In the genomic region with DNA sequence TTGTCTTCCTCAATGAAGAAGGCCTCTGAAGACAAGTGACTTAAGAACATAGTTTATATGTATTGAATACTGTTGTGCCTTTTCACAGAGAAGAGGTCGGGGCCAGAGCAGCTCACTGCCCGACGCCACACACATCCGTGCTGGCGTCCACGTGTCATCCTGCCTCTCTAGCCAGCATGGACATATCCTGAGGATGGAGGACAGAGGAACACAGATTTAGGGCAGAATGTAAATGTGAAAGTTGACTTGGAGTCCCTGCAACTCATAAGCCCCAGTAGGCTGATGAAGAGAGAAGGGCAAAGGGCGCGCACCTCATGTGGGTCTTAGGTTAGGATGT, we compare ENCODE assay signal across 14 cellular contexts. TPM values are rescaled to one million over a fixed set of nuclear protein-coding genes. Genes with fewer than 3 reads are reported as not detected.
DNase-seq lines count a peak whose midpoint lies in the region; ATAC-seq and TF ChIP-seq lines count a peak whose summit lies in the region.
"Had no signal": no experiment of that assay in that cellular context is flagged by ENCODE, and none has a peak within 500 bp of the region (broad histone marks: within the 10 kb centered on the region; RNA-seq: fewer than 3 reads in every experiment).

No MANE protein-coding gene starts in this region.

- DNase-seq in activated T-cell treated with anti-CD3 and anti-CD28 coated beads, Interleukin-2, amount 50 U/mL, for 4 hours, result no peak
- no peak for DNase-seq in activated T-cell treated with anti-CD3 and anti-CD28 coated beads, Interleukin-2, amount 50 U/mL, for 1 hour
- DNase-seq in glutamatergic neuron (no peak), smooth muscle cell (lab: John Stamatoyannopoulos, UW; ENCODE audit: unreplicated experiment) (no peak), RWPE1 (ENCODE audit: low spot score) (no peak)
- DNase-seq: activated effector memory CD4-positive, alpha-beta T cell treated with Interleukin-2 at 50 U/mL for 16 hours; cerebellar nuclear complex; GOT3; NCI-H2029 treated with DMSO at 0.1 percent for 48 hours; SJCRH30 had no signal

- ATAC-seq in activated T-cell treated with anti-CD3 and anti-CD28 coated beads, Interleukin-2, amount 50 U/mL, for 4 hours, result no peak
- no peak for ATAC-seq in HG03135 (IDR thresholded peaks at IDR 0.05; ENCODE audit: unreplicated experiment)
- no peak for ATAC-seq in GM19035 (IDR thresholded peaks at IDR 0.05; ENCODE audit: unreplicated experiment)

- H3K36me3 Mint-ChIP-seq in activated T-cell treated with anti-CD3 and anti-CD28 coated beads, Interleukin-2, amount 50 U/mL, for 4 hours (ENCODE audit: insufficient read depth), result no peaks in the 10 kb centered on the region
- H3K36me3 Mint-ChIP-seq in glutamatergic neuron (ENCODE audit: unreplicated experiment), result no peaks in the 10 kb centered on the region

- H3K27me3 Mint-ChIP-seq in activated T-cell treated with anti-CD3 and anti-CD28 coated beads, Interleukin-2, amount 50 U/mL, for 4 hours (ENCODE audit: low read depth), result peaks cover 14% of the 10 kb centered on the region
- peaks cover 11% of the 10 kb centered on the region for H3K27me3 Mint-ChIP-seq in glutamatergic neuron (ENCODE audit: unreplicated experiment)

- H3K4me3 Mint-ChIP-seq in activated T-cell treated with anti-CD3 and anti-CD28 coated beads, Interleukin-2, amount 50 U/mL, for 4 hours, result peak overlapping the region; percentile 83
- H3K4me3 Mint-ChIP-seq in glutamatergic neuron (ENCODE audit: unreplicated experiment), result peak overlapping the region; percentile 38

- H3K9ac ChIP-seq in OCI-LY1 (ENCODE audit: low read length) (no peak overlapping the region), smooth muscle cell (ENCODE audit: low read depth) (no peak overlapping the region)

- H4K20me1 ChIP-seq in OCI-LY1 (ENCODE audit: insufficient read depth, low read length) (no peaks in the 10 kb centered on the region), smooth muscle cell (ENCODE audit: low read depth) (peaks cover 89% of the 10 kb centered on the region)

- H3K27ac Mint-ChIP-seq in glutamatergic neuron (ENCODE audit: unreplicated experiment), result no peak overlapping the region

- H3K4me3 ChIP-seq in OCI-LY1 (ENCODE audit: low read depth, low read length, poor library complexity, severe bottlenecking) (peak overlapping the region; percentile 65), smooth muscle cell (no peak overlapping the region)

- H3K9me2 ChIP-seq in OCI-LY1 (ENCODE audit: low read depth, low read length), result no peaks in the 10 kb centered on the region

- WGBS in smooth muscle cell (ENCODE audit: low lambda C conversion rate), result 90% methylated on average over 8 of the region's 8 CpGs

- no peaks in the 10 kb centered on the region for H3K9me3 Mint-ChIP-seq in activated T-cell treated with anti-CD3 and anti-CD28 coated beads, Interleukin-2, amount 50 U/mL, for 4 hours
- H3K9me3 Mint-ChIP-seq in glutamatergic neuron (ENCODE audit: unreplicated experiment), result peaks cover 12% of the 10 kb centered on the region

- H3K4me1 ChIP-seq in OCI-LY1 (ENCODE audit: insufficient read depth, low read length, severe bottlenecking) (peaks cover 28% of the 10 kb centered on the region), smooth muscle cell (ENCODE audit: low read depth) (peaks cover 29% of the 10 kb centered on the region)

- H3K27ac ChIP-seq in OCI-LY1 (ENCODE audit: low read depth, low read length, poor library complexity, severe bottlenecking) (no peak overlapping the region), smooth muscle cell (ENCODE audit: low read depth) (no peak overlapping the region), RWPE1 (no peak overlapping the region)
- H3K27ac ChIP-seq: epithelial cell of prostate, SJCRH30 had no signal

- CTCF ChIA-PET in RWPE1 (lab: Yijun Ruan, JAX), result interaction anchor here (0.6 to 1.2 kb wide), 3 partner anchors 11 to 131 kb away, joined by 3 to 7 read pairs (median 3); no protein-coding TSS in a partner anchor

- H3K4me1 Mint-ChIP-seq in activated T-cell treated with anti-CD3 and anti-CD28 coated beads, Interleukin-2, amount 50 U/mL, for 4 hours (ENCODE audit: low read depth), result peaks cover 73% of the 10 kb centered on the region
- peaks cover 38% of the 10 kb centered on the region for H3K4me1 Mint-ChIP-seq in glutamatergic neuron (ENCODE audit: low read depth, unreplicated experiment)

- H3K27me3 ChIP-seq in OCI-LY1 (ENCODE audit: insufficient read depth, low read length) (no peaks in the 10 kb centered on the region), smooth muscle cell (ENCODE audit: low read depth) (no peaks in the 10 kb centered on the region)
- H3K27me3 ChIP-seq: SJCRH30 had no signal

- H3K36me3 ChIP-seq in OCI-LY1 (ENCODE audit: insufficient read depth, low read length), result no peaks in the 10 kb centered on the region; the same call in 1 of the 2 replicates
- no peaks in the 10 kb centered on the region for H3K36me3 ChIP-seq in smooth muscle cell (ENCODE audit: low read depth)
- H3K36me3 ChIP-seq: SJCRH30 had no signal

- H3K9me3 ChIP-seq in OCI-LY1 (ENCODE audit: low read length), result no peaks in the 10 kb centered on the region
- H3K9me3 ChIP-seq in smooth muscle cell (replicated peaks; ENCODE audit: low read depth), result no peaks in the 10 kb centered on the region
- H3K9me3 ChIP-seq: SJCRH30 had no signal

- TF ChIP-seq CTCF in OCI-LY1 (IDR thresholded peaks at IDR 0.05; ENCODE audit: low read length) (no peak), glutamatergic neuron (IDR thresholded peaks at IDR 0.05; ENCODE audit: partially characterized antibody, unreplicated experiment) (no peak), smooth muscle cell (IDR thresholded peaks at IDR 0.05; ENCODE audit: borderline replicate concordance, insufficient read depth, poor library complexity, severe bottlenecking) (no peak), RWPE1 (conservative IDR thresholded peaks at IDR 0.05; ENCODE audit: low read depth) (no peak)

- no peaks in the 10 kb centered on the region for H3F3A ChIP-seq in OCI-LY1 (ENCODE audit: insufficient read depth, low read length)
- H3F3A ChIP-seq in smooth muscle cell (ENCODE audit: low read depth), result peaks cover 12% of the 10 kb centered on the region

- H3K79me2 ChIP-seq in OCI-LY1 (ENCODE audit: insufficient read depth, low read length), result no peaks in the 10 kb centered on the region
- H3K79me2 ChIP-seq in smooth muscle cell (ENCODE audit: low read depth), result no peaks in the 10 kb centered on the region

- POLR2A ChIA-PET in RWPE1 (lab: Yijun Ruan, JAX; ENCODE audit: low non-redundant PET), result no interaction called here

- peak overlapping the region; percentile 92; the same call in 1 of the 2 replicates for H3K4me2 ChIP-seq in OCI-LY1 (ENCODE audit: low read length)
- H3K4me2 ChIP-seq in smooth muscle cell, result peak overlapping the region; percentile 99

- no peak overlapping the region for H2AFZ ChIP-seq in OCI-LY1 (ENCODE audit: low read length)
- H2AFZ ChIP-seq in smooth muscle cell (ENCODE audit: low read depth), result no peak overlapping the region

RNA-seq across cellular contexts. Expression of a gene that starts 1.3 kb away (rescaled TPM):
- under 1 TPM in 2 of 3 donors, not detected in 1; 0.21 to 0.52 TPM for total RNA-seq in activated T-cell treated with anti-CD3 and anti-CD28 coated beads, Interleukin-2, amount 50 U/mL, for 4 hours
- 3.1 TPM for total RNA-seq in glutamatergic neuron (ENCODE audit: unreplicated experiment)
- total RNA-seq in smooth muscle cell, result 1.8 and 3.6 TPM in 2 replicates
- 2.2 and 3.8 TPM in 2 replicates for polyA plus RNA-seq in smooth muscle cell

RNA-seq across cellular contexts. Expression of a gene that starts 42.2 kb away (rescaled TPM):
- total RNA-seq in activated T-cell treated with anti-CD3 and anti-CD28 coated beads, Interleukin-2, amount 50 U/mL, for 4 hours, result under 1 TPM; 0.08 to 0.11 (median 0.08) TPM
- 0.59 TPM for total RNA-seq in glutamatergic neuron (ENCODE audit: unreplicated experiment)
- total RNA-seq in smooth muscle cell, result 0.67 and 1.3 TPM in 2 replicates
- 2.3 and 4.0 TPM in 2 replicates for polyA plus RNA-seq in smooth muscle cell
- total RNA-seq: SJCRH30 had no signal
